Comparison of ENCODE assay signal across 2 cellular contexts in the genomic region with DNA sequence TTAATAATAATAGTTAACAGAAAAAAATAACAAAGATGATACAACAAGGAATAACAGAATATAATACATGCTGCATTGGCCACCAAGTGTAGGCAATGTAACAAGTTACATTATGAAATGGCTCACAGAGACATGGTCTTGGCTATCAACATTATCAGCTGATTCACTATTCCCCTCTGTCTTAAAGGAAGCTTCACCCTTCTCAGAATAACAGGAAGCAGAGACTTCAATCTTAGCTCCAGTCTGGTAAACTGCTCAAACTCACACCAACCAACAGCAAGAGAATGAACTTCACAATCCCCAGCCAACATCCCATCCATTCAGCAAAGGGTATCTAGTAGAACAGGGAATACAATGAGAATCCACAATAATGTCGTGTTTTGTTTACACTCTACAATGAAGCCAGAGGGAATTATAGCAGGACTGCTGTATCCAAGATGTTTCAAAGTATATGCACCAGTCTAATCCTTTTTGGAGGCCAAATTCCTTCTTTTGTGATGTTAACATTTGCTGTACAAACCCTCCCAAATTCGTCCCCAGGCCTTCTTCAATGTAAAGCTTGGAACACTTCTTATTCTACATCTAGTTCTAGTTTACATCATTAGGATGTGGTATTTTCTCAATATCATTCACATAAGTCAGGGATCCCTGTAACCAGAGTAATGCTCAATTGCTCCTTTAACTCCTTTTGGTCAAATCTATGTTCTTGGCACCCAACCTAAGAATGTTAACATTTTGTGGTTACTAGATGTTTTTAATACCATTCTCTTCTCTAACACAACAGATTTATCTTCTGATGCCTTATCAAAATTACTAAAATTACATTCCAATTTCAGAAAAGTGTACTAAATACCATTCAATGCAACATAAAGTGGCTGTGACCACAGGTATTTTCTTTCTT.
TF ChIP-seq lines count a peak whose summit lies in the region.

No MANE protein-coding gene starts in this region.

TF ChIP-seq in IMR-90, 13 proteins besides CTCF, POLR2A, EP300 and RAD21:
- TF ChIP-seq NFE2L2 (IDR thresholded peaks at IDR 0.05; ENCODE audit: low read depth, low read length) (no peak), RFX5 (IDR thresholded peaks at IDR 0.05; ENCODE audit: low read depth, low read length) (no peak)

TF ChIP-seq in K562, 482 proteins besides CTCF, POLR2A, EP300 and RAD21:
- TF ChIP-seq ZKSCAN1 (IDR thresholded peaks at IDR 0.05; ENCODE audit: low read depth, low read length) (no peak), NR2C2 (CRISPR knock-in tag; IDR thresholded peaks at IDR 0.05) (no peak), NR2C2 (tag; IDR thresholded peaks at IDR 0.05) (no peak), NFE2 (IDR thresholded peaks at IDR 0.05; ENCODE audit: low read depth) (peak; percentile 54), HMG20A (CRISPR knock-in tag; conservative IDR thresholded peaks at IDR 0.05) (no peak), BRD9 (IDR thresholded peaks at IDR 0.05; ENCODE audit: low read depth, partially characterized antibody) (no peak), HOXB6 (CRISPR knock-in tag; IDR thresholded peaks at IDR 0.05; ENCODE audit: borderline replicate concordance) (no peak), ERF (CRISPR knock-in tag; IDR thresholded peaks at IDR 0.05) (no peak), ZNF76 (CRISPR knock-in tag; IDR thresholded peaks at IDR 0.05; ENCODE audit: borderline replicate concordance) (no peak), STAG1 (CRISPR knock-in tag; IDR thresholded peaks at IDR 0.05; ENCODE audit: borderline replicate concordance) (no peak), JUND (IDR thresholded peaks at IDR 0.05; ENCODE audit: borderline replicate concordance, low read depth, low read length) (peak; percentile 9; the same call in 1 of the 2 replicates), JUND (tag; IDR thresholded peaks at IDR 0.05; ENCODE audit: borderline replicate concordance, low read depth, low read length) (no peak), C11orf30 (IDR thresholded peaks at IDR 0.05; ENCODE audit: low read depth) (peak; percentile 11; the same call in 1 of the 2 replicates), ETV1 (tag; conservative IDR thresholded peaks at IDR 0.05; ENCODE audit: low read depth) (peak; percentile 53), DACH1 (IDR thresholded peaks at IDR 0.05; ENCODE audit: partially characterized antibody) (peak; percentile 12)
